In the genomic region with DNA sequence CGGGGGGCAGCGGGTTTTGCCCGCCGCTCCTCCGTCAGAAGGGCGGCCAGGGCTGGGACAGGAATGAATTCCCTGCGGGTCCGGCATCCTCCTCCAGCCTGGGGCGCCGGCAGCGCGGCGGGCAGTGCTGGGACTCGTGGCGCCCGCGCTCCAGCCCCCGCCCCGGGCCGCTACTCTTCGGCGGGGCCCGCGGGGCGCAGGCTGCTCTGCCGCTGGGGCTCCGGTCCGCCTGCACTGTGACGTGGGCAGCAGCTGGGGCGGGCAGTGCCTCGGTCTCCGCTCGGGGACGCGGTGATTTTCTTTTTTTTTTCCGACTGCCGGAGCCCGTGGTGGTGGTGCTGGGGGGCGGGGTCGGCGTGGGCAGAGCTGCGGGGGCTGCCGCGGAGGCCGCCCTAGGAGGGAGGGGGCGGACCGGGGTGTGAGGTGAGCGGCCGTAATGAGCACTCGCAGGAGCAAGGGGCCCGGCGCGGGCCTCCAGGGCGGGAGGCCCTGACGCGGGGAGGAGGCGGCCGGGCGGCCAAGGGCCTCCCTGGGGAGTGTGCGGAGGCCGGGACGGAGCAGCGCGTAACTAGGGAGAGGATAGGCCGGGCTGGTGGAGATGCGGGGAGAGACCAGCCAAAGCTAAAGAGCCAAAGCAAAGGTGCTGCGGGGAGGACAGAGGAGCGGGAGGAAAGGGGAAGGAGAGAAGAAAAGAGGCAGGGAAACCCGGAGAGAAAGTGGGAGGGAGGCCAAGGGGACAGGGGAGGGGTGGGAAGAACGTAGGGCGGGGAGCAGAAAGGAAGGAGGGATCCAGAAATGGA, we compare ENCODE assay signal across 8 cellular contexts.
DNase-seq lines count a peak whose midpoint lies in the region; ATAC-seq and TF ChIP-seq lines count a peak whose summit lies in the region.

No MANE protein-coding gene starts in this region.

- H4K20me1 ChIP-seq in BLaER1 = peaks cover 9% of the 10 kb centered on the region; the same call in 1 of the 2 replicates

- peaks cover 48% of the 10 kb centered on the region for H3K27me3 ChIP-seq in BLaER1
- no peaks in the 10 kb centered on the region for H3K27me3 ChIP-seq in esophagus muscularis mucosa

- H3K36me3 Mint-ChIP-seq in activated T-cell treated with anti-CD3 and anti-CD28 coated beads, Interleukin-2, amount 50 U/mL, for 72 hours (ENCODE audit: insufficient read depth in 2 of 2) = peaks cover 0 to 1% of the 10 kb centered on the region in 2 donors

- H3K9me3 Mint-ChIP-seq in activated T-cell treated with anti-CD3 and anti-CD28 coated beads, Interleukin-2, amount 50 U/mL, for 72 hours = no peaks in the 10 kb centered on the region

- intact Hi-C loops in esophagus muscularis mucosa (cut with DNase I) = loop anchor here (2.0 to 10.0 kb wide), 5 partner anchors 69 to 856 kb away; a partner anchor contains a TSS

- peak overlapping the region; percentile 49 for H3K9ac ChIP-seq in BLaER1

- peaks cover 73% of the 10 kb centered on the region for H3K27me3 Mint-ChIP-seq in activated T-cell treated with anti-CD3 and anti-CD28 coated beads, Interleukin-2, amount 50 U/mL, for 72 hours (ENCODE audit: low read depth)

- peak overlapping the region; percentile 100 for H3K4me2 ChIP-seq in BLaER1

- H3K9me3 ChIP-seq in BLaER1 (no peaks in the 10 kb centered on the region), esophagus muscularis mucosa (no peaks in the 10 kb centered on the region)

- no peaks in the 10 kb centered on the region for H3K36me3 ChIP-seq in BLaER1
- H3K36me3 ChIP-seq in esophagus muscularis mucosa = no peaks in the 10 kb centered on the region

- DNase-seq in HFF-Myc (ENCODE audit: extremely low read depth, low read depth) = no peak
- DNase-seq in NCI-H774 (lab: John Stamatoyannopoulos, UW) = peak; percentile 83
- peak; percentile 61 to 65 for DNase-seq in activated T-cell treated with anti-CD3 and anti-CD28 coated beads, Interleukin-2, amount 50 U/mL, for 72 hours
- peak; percentile 94 for DNase-seq in esophagus muscularis mucosa (ENCODE audit: extremely low spot score)
- DNase-seq in mucosa of gallbladder (ENCODE audit: low spot score) = peak; percentile 52
- DNase-seq in stimulated activated naive CD4-positive, alpha-beta T cell treated with Interleukin-2 at 50 U/mL for 16 hours (lab: John Stamatoyannopoulos, UW) = peak; percentile 40

- H3K27ac ChIP-seq in BLaER1 (no peak overlapping the region), esophagus muscularis mucosa (replicated peaks in 1 of 4) (peak overlapping the region; percentile 92 to 98 (median 97))

- under 1% methylated on average over 56 of the region's 71 CpGs for WGBS in esophagus muscularis mucosa

- H3K4me3 Mint-ChIP-seq in activated T-cell treated with anti-CD3 and anti-CD28 coated beads, Interleukin-2, amount 50 U/mL, for 72 hours = peak overlapping the region; percentile 83 to 85

- peaks cover 33% of the 10 kb centered on the region for H3K4me1 Mint-ChIP-seq in activated T-cell treated with anti-CD3 and anti-CD28 coated beads, Interleukin-2, amount 50 U/mL, for 72 hours (ENCODE audit: low read depth)

- peak; percentile 14 for TF ChIP-seq POLR2A in esophagus muscularis mucosa (IDR thresholded peaks at IDR 0.05; ENCODE audit: low read depth)

- H3K27ac Mint-ChIP-seq in activated T-cell treated with anti-CD3 and anti-CD28 coated beads, Interleukin-2, amount 50 U/mL, for 72 hours = peak overlapping the region; percentile 54

- peaks cover 19% of the 10 kb centered on the region for H3K4me1 ChIP-seq in BLaER1
- peaks cover 5 to 51% (median 37%) of the 10 kb centered on the region in 4 donors for H3K4me1 ChIP-seq in esophagus muscularis mucosa

- peak overlapping the region; percentile 71 for H3K4me3 ChIP-seq in BLaER1
- H3K4me3 ChIP-seq in HFF-Myc (replicated peaks; ENCODE audit: low read depth, low read length) = peak overlapping the region; percentile 51
- H3K4me3 ChIP-seq in esophagus muscularis mucosa = peak overlapping the region; percentile 59 to 80 (median 72)

- TF ChIP-seq EP300 in esophagus muscularis mucosa (IDR thresholded peaks at IDR 0.05) = no peak

- TF ChIP-seq CTCF in HFF-Myc (IDR thresholded peaks at IDR 0.05; ENCODE audit: low read depth, low read length, missing control alignments) (no peak), esophagus muscularis mucosa (IDR thresholded peaks at IDR 0.05) (no peak)

- ATAC-seq in activated T-cell treated with anti-CD3 and anti-CD28 coated beads, Interleukin-2, amount 50 U/mL, for 72 hours (replicated peaks in 1 of 2) = peak; percentile 70 to 72
- ATAC-seq in HG03565 (IDR thresholded peaks at IDR 0.05; ENCODE audit: unreplicated experiment) = no peak
